Comparison of ENCODE assay signal across 14 cellular contexts in genomic region chr19:6667114-6667627, GRCh38. TPM values are rescaled to one million over a fixed set of nuclear protein-coding genes. Genes with fewer than 3 reads are reported as not detected.
DNase-seq lines count a peak whose midpoint lies in the region; ATAC-seq and TF ChIP-seq lines count a peak whose summit lies in the region.
"Had no signal": no experiment of that assay in that cellular context is flagged by ENCODE, and none has a peak within 500 bp of the region (broad histone marks: within the 10 kb centered on the region; RNA-seq: fewer than 3 reads in every experiment).

No MANE protein-coding gene starts in this region.

- TF ChIP-seq CTCF in RWPE1 (conservative IDR thresholded peaks at IDR 0.05; ENCODE audit: low read depth) (no peak), spleen (IDR thresholded peaks at IDR 0.05 in 8 of 11, conservative IDR thresholded peaks at IDR 0.05 in 3 of 11) (no peak), GM23338 (conservative IDR thresholded peaks at IDR 0.05; ENCODE audit: low read depth in 2 of 2) (no peak)

- H3K4me2 ChIP-seq in GM23338 = no peak overlapping the region

- H3K36me3 Mint-ChIP-seq in activated T-helper 2 cell treated with anti-CD3 and anti-CD28 coated beads, Interferon-gamma antibody, Interleukin-2, Interleukin-4, amounts not matched to agents 10 μg/mL and 5 μg/mL and 100 μg/mL, durations not matched to agents 14 hours and 24 hours and 36 hours (ENCODE audit: low read depth) = peaks cover 33% of the 10 kb centered on the region
- peaks cover 30% of the 10 kb centered on the region for H3K36me3 Mint-ChIP-seq in GM23338 (ENCODE audit: low read depth)

- no peaks in the 10 kb centered on the region for H3F3A ChIP-seq in GM23338 (replicated peaks; ENCODE audit: low read depth)

- H3K4me3 ChIP-seq in spleen = peak overlapping the region in 4 of 8 donors; percentile 13 to 75 (median 47)
- H3K4me3 ChIP-seq in GM23338 = no peak overlapping the region

- CTCF ChIA-PET in RWPE1 (lab: Yijun Ruan, JAX) = interaction anchor here (0.5 kb wide), 1 partner anchor 24 kb away, joined by 3 read pairs; no protein-coding TSS in a partner anchor

- no peak overlapping the region for H2AFZ ChIP-seq in GM23338

- H3K27ac ChIP-seq in RWPE1 = no peak overlapping the region; the same call in 1 of the 2 replicates
- peak overlapping the region in 6 of 8 donors; percentile 2 to 89 (median 76) for H3K27ac ChIP-seq in spleen
- no peak overlapping the region for H3K27ac ChIP-seq in GM23338 (ENCODE audit: low read depth)
- H3K27ac ChIP-seq: brain microvascular endothelial cell had no signal

- intact Hi-C loops in activated T-helper 2 cell treated with anti-CD3 and anti-CD28 coated beads, Interferon-gamma antibody, Interleukin-2, Interleukin-4, amounts not matched to agents 10 μg/mL and 5 μg/mL and 100 μg/mL, durations not matched to agents 14 hours and 24 hours and 36 hours (cut with micrococcal nuclease) = no loop called here
- intact Hi-C loops in spleen (cut with DNase I; ENCODE audit: low total_unique reads) = no loop called here

- H3K4me1 Mint-ChIP-seq in activated T-helper 2 cell treated with anti-CD3 and anti-CD28 coated beads, Interferon-gamma antibody, Interleukin-2, Interleukin-4, amounts not matched to agents 10 μg/mL and 5 μg/mL and 100 μg/mL, durations not matched to agents 14 hours and 24 hours and 36 hours (ENCODE audit: low read depth) = peaks cover 29% of the 10 kb centered on the region
- no peaks in the 10 kb centered on the region for H3K4me1 Mint-ChIP-seq in GM23338

- peaks cover 0 to 29% (median 5%) of the 10 kb centered on the region in 6 donors for H3K36me3 ChIP-seq in spleen
- H3K36me3 ChIP-seq in GM23338 (ENCODE audit: insufficient read depth) = no peaks in the 10 kb centered on the region
- H3K36me3 ChIP-seq: brain microvascular endothelial cell had no signal

- peak; percentile 38 to 54 for DNase-seq in activated CD4-positive, alpha-beta T cell treated with anti-CD3 and anti-CD28 coated beads for 4 hours
- no peak for DNase-seq in activated CD4-positive, alpha-beta T cell treated with anti-CD3 and anti-CD28 coated beads, Interleukin-2, amount 50 U/mL, for 4 hours
- DNase-seq in RWPE1 (ENCODE audit: low spot score) = peak; percentile 77
- no peak for DNase-seq in activated T-helper 2 cell treated with anti-CD3 and anti-CD28 coated beads, Interferon-gamma antibody, Interleukin-2, Interleukin-4, amounts not matched to agents 10 μg/mL and 5 μg/mL and 100 μg/mL, durations not matched to agents 14 hours and 24 hours and 36 hours (ENCODE audit: low spot score)
- peak; percentile 87 for DNase-seq in spleen
- no peak for DNase-seq in GM23338 (ENCODE audit: low spot score)
- DNase-seq in NCI-H748 treated with DMSO at 0.1 percent for 48 hours (lab: John Stamatoyannopoulos, UW) = no peak
- DNase-seq: ACHN, brain microvascular endothelial cell, DMS79 treated with DMSO at 0.1 percent for 48 hours, NCI-H446 treated with DMSO at 0.1 percent for 48 hours had no signal

- H3K4me1 ChIP-seq in spleen (peaks cover 0 to 89% (median 34%) of the 10 kb centered on the region in 6 donors), GM23338 (ENCODE audit: insufficient read depth) (no peaks in the 10 kb centered on the region)

- H3K27ac Mint-ChIP-seq in activated T-helper 2 cell treated with anti-CD3 and anti-CD28 coated beads, Interferon-gamma antibody, Interleukin-2, Interleukin-4, amounts not matched to agents 10 μg/mL and 5 μg/mL and 100 μg/mL, durations not matched to agents 14 hours and 24 hours and 36 hours = peak overlapping the region; percentile 66
- no peak overlapping the region for H3K27ac Mint-ChIP-seq in GM23338

- ATAC-seq in GM23338 (no peak), HG03521 (IDR thresholded peaks at IDR 0.05; ENCODE audit: unreplicated experiment) (no peak)

- no peaks in the 10 kb centered on the region for H3K79me2 ChIP-seq in GM23338 (replicated peaks; ENCODE audit: insufficient read depth)

- H3K27me3 Mint-ChIP-seq in activated T-helper 2 cell treated with anti-CD3 and anti-CD28 coated beads, Interferon-gamma antibody, Interleukin-2, Interleukin-4, amounts not matched to agents 10 μg/mL and 5 μg/mL and 100 μg/mL, durations not matched to agents 14 hours and 24 hours and 36 hours (ENCODE audit: low read depth) = no peaks in the 10 kb centered on the region
- H3K27me3 Mint-ChIP-seq in GM23338 (ENCODE audit: insufficient read depth, low read depth, poor library complexity) = peaks cover 11% of the 10 kb centered on the region

- POLR2A ChIA-PET in RWPE1 (lab: Yijun Ruan, JAX; ENCODE audit: low non-redundant PET) = no interaction called here

- no peaks in the 10 kb centered on the region for H3K9me2 ChIP-seq in GM23338 (ENCODE audit: insufficient read depth)

- H3K4me3 Mint-ChIP-seq in activated T-helper 2 cell treated with anti-CD3 and anti-CD28 coated beads, Interferon-gamma antibody, Interleukin-2, Interleukin-4, amounts not matched to agents 10 μg/mL and 5 μg/mL and 100 μg/mL, durations not matched to agents 14 hours and 24 hours and 36 hours (ENCODE audit: low read depth) = peak overlapping the region; percentile 76
- no peak overlapping the region for H3K4me3 Mint-ChIP-seq in GM23338

- no peak for TF ChIP-seq POLR2A in spleen (IDR thresholded peaks at IDR 0.05)

- WGBS in spleen, 5 donors = 50 to 81% (median 62%) methylated on average over 14 of the region's 14 CpGs

- H3K9me3 ChIP-seq in spleen = no peaks in the 10 kb centered on the region

- H4K20me1 ChIP-seq in GM23338 (replicated peaks; ENCODE audit: insufficient read depth) = no peaks in the 10 kb centered on the region

- H3K27me3 ChIP-seq in spleen (replicated peaks in 1 of 7) (peaks cover 0 to 4% (median 0%) of the 10 kb centered on the region in 7 donors), GM23338 (ENCODE audit: insufficient read depth) (no peaks in the 10 kb centered on the region)
- H3K27me3 ChIP-seq: brain microvascular endothelial cell had no signal

- peaks cover 3% of the 10 kb centered on the region for H3K9me3 Mint-ChIP-seq in activated T-helper 2 cell treated with anti-CD3 and anti-CD28 coated beads, Interferon-gamma antibody, Interleukin-2, Interleukin-4, amounts not matched to agents 10 μg/mL and 5 μg/mL and 100 μg/mL, durations not matched to agents 14 hours and 24 hours and 36 hours
- peaks cover 50% of the 10 kb centered on the region for H3K9me3 Mint-ChIP-seq in GM23338

TF ChIP-seq in GM23338, 12 proteins besides CTCF, POLR2A, EP300 and RAD21 (continues in another document):
- no peak for TF ChIP-seq POLR2AphosphoS5 (IDR thresholded peaks at IDR 0.05; ENCODE audit: low read depth)
- no peak for TF ChIP-seq ZNF114 (CRISPR knock-in tag; IDR thresholded peaks at IDR 0.05)
- no peak for TF ChIP-seq EZH2 (IDR thresholded peaks at IDR 0.05; ENCODE audit: low read depth, unreplicated experiment)
- TF ChIP-seq EZH2phosphoT487 (IDR thresholded peaks at IDR 0.05; ENCODE audit: unreplicated experiment) = no peak

RNA-seq across cellular contexts. Expression of gene TNFSF14, which starts 2.8 kb away (rescaled TPM):
- total RNA-seq in activated T-helper 2 cell treated with anti-CD3 and anti-CD28 coated beads, Interferon-gamma antibody, Interleukin-2, Interleukin-4, amounts not matched to agents 10 μg/mL and 5 μg/mL and 100 μg/mL, durations not matched to agents 14 hours and 24 hours and 36 hours = 99.5 and 102 TPM in 2 replicates
- total RNA-seq in spleen = 10 to 100 TPM in 2 of 7 donors, 1 to 10 TPM in 5; 5.2 to 10.6 (median 8.2) TPM
- polyA plus RNA-seq in spleen (1 to 10 TPM in 2 of 3 donors, under 1 TPM in 1; 0.41 to 1.6 (median 1.1) TPM), GM23338 (2016; fragmentation: Nextera tagmentation; extraction: Ambion mirVana) (not detected in 2 replicates)
- total RNA-seq in GM23338 (2014; rRNA removed; shearing (Covaris generic)) = not detected in 2 replicates
- total RNA-seq: lung microvascular endothelial cell, temporal lobe had no signal

RNA-seq across cellular contexts. Expression of gene C3, which starts 53.3 kb away (rescaled TPM):
- total RNA-seq in activated T-helper 2 cell treated with anti-CD3 and anti-CD28 coated beads, Interferon-gamma antibody, Interleukin-2, Interleukin-4, amounts not matched to agents 10 μg/mL and 5 μg/mL and 100 μg/mL, durations not matched to agents 14 hours and 24 hours and 36 hours = 4.4 and 6.3 TPM in 2 replicates
- total RNA-seq in spleen = 10 to 100 TPM in 4 of 7 donors, 1 to 10 TPM in 3; 5.8 to 68.1 (median 19.7) TPM
- polyA plus RNA-seq in spleen (100 to 1,000 TPM in 1 of 3 donors, 10 to 100 TPM in 2; 31.0 to 182 (median 34.1) TPM), GM23338 (2016; fragmentation: Nextera tagmentation; extraction: Ambion mirVana) (5.1 and 7.5 TPM in 2 replicates)
- 4.8 and 17.7 TPM in 2 replicates for total RNA-seq in GM23338 (2014; rRNA removed; shearing (Covaris generic))

Comparison
In these comparisons a context has a peak if more than half of its experiments do, and no peak if none do; other contexts are left out.
1. DNase-seq: peak in activated CD4-positive, alpha-beta T cell treated with anti-CD3 and anti-CD28 coated beads for 4 hours (2 of 2), RWPE1 (single experiment) and spleen (single experiment); none in activated CD4-positive, alpha-beta T cell treated with anti-CD3 and anti-CD28 coated beads, Interleukin-2, amount 50 U/mL, for 4 hours (0 of 2), activated T-helper 2 cell treated with anti-CD3 and anti-CD28 coated beads, Interferon-gamma antibody, Interleukin-2, Interleukin-4, amounts not matched to agents 10 μg/mL and 5 μg/mL and 100 μg/mL, durations not matched to agents 14 hours and 24 hours and 36 hours (single experiment), GM23338 (single experiment) and NCI-H748 treated with DMSO at 0.1 percent for 48 hours (single experiment).
2. H3K27ac ChIP-seq: peak in spleen (6 of 8); none in RWPE1 (single experiment) and GM23338 (single experiment).